ENCODE assay signal across 6 cellular contexts in the genomic region with DNA sequence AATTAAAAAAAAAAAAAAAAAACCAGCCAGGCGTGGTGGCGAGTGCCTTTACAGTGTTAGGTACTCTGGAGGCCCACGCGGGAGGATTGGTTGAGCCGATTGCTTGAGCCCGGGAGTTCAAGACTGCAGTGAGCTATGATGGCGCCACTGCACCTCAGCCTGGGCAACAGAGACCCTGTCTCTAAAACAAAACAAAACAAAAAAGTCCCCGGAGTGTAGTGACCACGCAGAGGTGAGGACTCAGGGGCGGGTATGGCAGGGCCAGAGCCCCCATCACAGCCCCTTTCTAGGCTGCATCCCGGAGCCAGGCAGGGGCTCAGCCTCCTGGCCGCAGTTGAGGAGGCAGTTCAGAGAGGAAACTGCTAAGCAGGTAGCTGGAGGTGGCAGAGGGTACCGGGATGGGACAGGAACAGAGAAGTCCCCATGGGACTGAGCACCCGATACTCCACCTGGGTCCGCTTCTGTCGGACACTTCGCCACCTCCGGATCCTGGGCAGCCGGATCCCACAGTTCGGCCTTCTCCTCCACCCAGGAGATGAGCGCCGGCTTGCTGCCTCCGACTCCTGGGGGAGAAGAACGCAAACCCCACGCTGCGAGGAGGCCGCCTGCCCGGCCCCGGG. TPM values are rescaled to one million over a fixed set of nuclear protein-coding genes. Genes with fewer than 3 reads are reported as not detected.
DNase-seq lines count a peak whose midpoint lies in the region; FAIRE-seq and TF ChIP-seq lines count a peak whose summit lies in the region.

No MANE protein-coding gene starts in this region.

- no peaks in the 10 kb centered on the region for H4K20me1 ChIP-seq in keratinocyte (ENCODE audit: control insufficient read depth, extremely low read depth, insufficient read depth, low read length)

- peak overlapping the region; percentile 97 for H3K4me2 ChIP-seq in keratinocyte (ENCODE audit: control insufficient read depth, extremely low read depth, insufficient read depth, low read depth, low read length)

- peaks cover 15% of the 10 kb centered on the region for H3K36me3 Mint-ChIP-seq in T-helper 2 cell treated with Interferon-gamma antibody and Interleukin-4, amounts not matched to agents 5 μg/mL and 100 μg/mL, for 36 hours (ENCODE audit: low read depth)

- H3K79me2 ChIP-seq in keratinocyte (ENCODE audit: control insufficient read depth, insufficient read depth, low read length) = peaks cover 11% of the 10 kb centered on the region

- dilution Hi-C loops in keratinocyte (cut with MboI; ENCODE audit: extremely low pct_ligation_motif_present, low sequenced_read_pairs) = no loop called here

- peak overlapping the region; percentile 91 for H3K27ac Mint-ChIP-seq in T-helper 2 cell treated with Interferon-gamma antibody and Interleukin-4, amounts not matched to agents 5 μg/mL and 100 μg/mL, for 36 hours

- peak overlapping the region; percentile 96 for H3K9ac ChIP-seq in keratinocyte (ENCODE audit: control insufficient read depth, extremely low read depth, insufficient read depth, low read length)

- no peaks in the 10 kb centered on the region for H3K27me3 Mint-ChIP-seq in T-helper 2 cell treated with Interferon-gamma antibody and Interleukin-4, amounts not matched to agents 5 μg/mL and 100 μg/mL, for 36 hours (ENCODE audit: low read depth)

- H3K27me3 ChIP-seq in keratinocyte (ENCODE audit: control insufficient read depth, extremely low read depth, insufficient read depth, low read length) = no peaks in the 10 kb centered on the region

- H3K9me1 ChIP-seq in keratinocyte (ENCODE audit: control insufficient read depth, extremely low read depth, insufficient read depth, low read length) = no peaks in the 10 kb centered on the region

- H3K36me3 ChIP-seq in keratinocyte (ENCODE audit: control insufficient read depth in 2 of 2, extremely low read depth in 1 of 2, insufficient read depth in 2 of 2, low read length in 2 of 2) = no peaks in the 10 kb centered on the region

- H3K4me1 Mint-ChIP-seq in T-helper 2 cell treated with Interferon-gamma antibody and Interleukin-4, amounts not matched to agents 5 μg/mL and 100 μg/mL, for 36 hours (ENCODE audit: low read depth) = peaks cover 35% of the 10 kb centered on the region

- H3K9me3 ChIP-seq in keratinocyte (ENCODE audit: control insufficient read depth, low read depth, low read length) = no peaks in the 10 kb centered on the region

- H3K4me3 Mint-ChIP-seq in T-helper 2 cell treated with Interferon-gamma antibody and Interleukin-4, amounts not matched to agents 5 μg/mL and 100 μg/mL, for 36 hours = peak overlapping the region; percentile 96

- peak overlapping the region; percentile 95 for H3K27ac ChIP-seq in keratinocyte (ENCODE audit: control insufficient read depth, insufficient read depth, low read length)

- H3K4me1 ChIP-seq in keratinocyte (ENCODE audit: control insufficient read depth, extremely low read depth, insufficient read depth, low read length) = peaks cover 13% of the 10 kb centered on the region

- peak; percentile 27 for DNase-seq in activated naive CD4-positive, alpha-beta T cell treated with Interleukin-2 at 50 U/mL for 16 hours
- DNase-seq in activated naive CD4-positive, alpha-beta T cell (lab: John Stamatoyannopoulos, UW) = no peak
- no peak for DNase-seq in T-helper 2 cell treated with Interferon-gamma antibody and Interleukin-4, amounts not matched to agents 5 μg/mL and 100 μg/mL, for 36 hours (ENCODE audit: low spot score)
- DNase-seq in keratinocyte (ENCODE audit: low read depth, low spot score) = no peak
- no peak for DNase-seq in KG1 (lab: John Stamatoyannopoulos, UW)
- DNase-seq in activated effector memory CD4-positive, alpha-beta T cell treated with Interleukin-2 at 50 U/mL for 16 hours = no peak

- no peaks in the 10 kb centered on the region for H3K9me3 Mint-ChIP-seq in T-helper 2 cell treated with Interferon-gamma antibody and Interleukin-4, amounts not matched to agents 5 μg/mL and 100 μg/mL, for 36 hours

- FAIRE-seq in keratinocyte (lab: Jason Lieb, UNC) = no peak

- H2AFZ ChIP-seq in keratinocyte (ENCODE audit: control insufficient read depth, low read length) = peak overlapping the region; percentile 97

- H3K4me3 ChIP-seq in keratinocyte (ENCODE audit: control insufficient read depth in 2 of 3, extremely low read depth in 1 of 3, insufficient read depth in 2 of 3, low read depth in 1 of 3, low read length in 3 of 3) = peak overlapping the region; percentile 52 to 95 (median 88)

- no peak for TF ChIP-seq CTCF in keratinocyte (optimal IDR thresholded peaks at IDR 0.05 in 1 of 3, IDR thresholded peaks at IDR 0.05 in 1 of 3, conservative IDR thresholded peaks at IDR 0.05 in 1 of 3; ENCODE audit: extremely low read depth in 1 of 3, insufficient read depth in 2 of 3, low read length in 3 of 3)

RNA-seq across cellular contexts. Expression of a gene that starts 0.8 kb away (rescaled TPM):
- polyA plus RNA-seq in keratinocyte = 2.2 to 4.3 TPM (median 2.7 TPM) in 3 replicates
- polyA plus RNA-seq in keratinocyte (2011; ENCODE audit: low read depth) = 0.42 TPM
- polyA plus RNA-seq in keratinocyte (2011; cell fraction: cytosol; rRNA removed) = 3.3 and 3.4 TPM in 2 replicates
- 3.2 and 4.3 TPM in 2 replicates for polyA plus RNA-seq in keratinocyte (2011; cell fraction: nucleus; rRNA removed)
- 1.4 and 2.8 TPM in 2 replicates for polyA plus RNA-seq in keratinocyte (2012; ENCODE audit: low replicate concordance)
- 1.4 to 2.5 TPM (median 1.8 TPM) in 3 replicates for polyA minus RNA-seq in keratinocyte
- polyA minus RNA-seq in keratinocyte (2011; cell fraction: cytosol; rRNA and poly(A)+ RNA removed) = 2.9 TPM
- polyA minus RNA-seq in keratinocyte (2011; cell fraction: nucleus; rRNA and poly(A)+ RNA removed) = 1.6 and 2.0 TPM in 2 replicates

RNA-seq across cellular contexts. Expression of a gene that starts 7.5 kb away (rescaled TPM):
- 10.9 to 16.6 TPM (median 13.7 TPM) in 3 replicates for polyA plus RNA-seq in keratinocyte
- 4.4 TPM for polyA plus RNA-seq in keratinocyte (2011; ENCODE audit: low read depth)
- 12.5 and 22.1 TPM in 2 replicates for polyA plus RNA-seq in keratinocyte (2011; cell fraction: cytosol; rRNA removed)
- 21.7 and 32.7 TPM in 2 replicates for polyA plus RNA-seq in keratinocyte (2011; cell fraction: nucleus; rRNA removed)
- polyA plus RNA-seq in keratinocyte (2012; ENCODE audit: low replicate concordance) = 17.2 and 19.4 TPM in 2 replicates
- 6.5 to 10.8 TPM (median 9.9 TPM) in 3 replicates for polyA minus RNA-seq in keratinocyte
- polyA minus RNA-seq in keratinocyte (2011; cell fraction: cytosol; rRNA and poly(A)+ RNA removed) = 26.9 TPM
- 10.2 and 10.3 TPM in 2 replicates for polyA minus RNA-seq in keratinocyte (2011; cell fraction: nucleus; rRNA and poly(A)+ RNA removed)

RNA-seq across cellular contexts. Expression of a gene that starts 24.3 kb away (rescaled TPM):
- polyA plus RNA-seq in keratinocyte = 1.6 to 2.3 TPM (median 1.6 TPM) in 3 replicates
- 0.31 TPM for polyA plus RNA-seq in keratinocyte (2011; ENCODE audit: low read depth)
- 1.3 and 1.5 TPM in 2 replicates for polyA plus RNA-seq in keratinocyte (2011; cell fraction: cytosol; rRNA removed)
- polyA plus RNA-seq in keratinocyte (2011; cell fraction: nucleus; rRNA removed) = 2.9 and 4.0 TPM in 2 replicates
- 1.7 and 2.8 TPM in 2 replicates for polyA plus RNA-seq in keratinocyte (2012; ENCODE audit: low replicate concordance)
- polyA minus RNA-seq in keratinocyte = 0.86 to 1.3 TPM (median 1.2 TPM) in 3 replicates
- 3.3 TPM for polyA minus RNA-seq in keratinocyte (2011; cell fraction: cytosol; rRNA and poly(A)+ RNA removed)
- 3.0 and 3.3 TPM in 2 replicates for polyA minus RNA-seq in keratinocyte (2011; cell fraction: nucleus; rRNA and poly(A)+ RNA removed)

RNA-seq across cellular contexts. Expression of a gene that starts 37.7 kb away (rescaled TPM):
- 3.8 to 4.9 TPM (median 4.3 TPM) in 3 replicates for polyA plus RNA-seq in keratinocyte
- polyA plus RNA-seq in keratinocyte (2011; ENCODE audit: low read depth) = 4.8 TPM
- polyA plus RNA-seq in keratinocyte (2011; cell fraction: cytosol; rRNA removed) = 1.9 and 5.0 TPM in 2 replicates
- 8.3 and 8.5 TPM in 2 replicates for polyA plus RNA-seq in keratinocyte (2011; cell fraction: nucleus; rRNA removed)
- 6.4 TPM in 2 replicates for polyA plus RNA-seq in keratinocyte (2012; ENCODE audit: low replicate concordance)
- polyA minus RNA-seq in keratinocyte = 0.35 to 2.5 TPM (median 1.4 TPM) in 3 replicates
- polyA minus RNA-seq in keratinocyte (2011; cell fraction: cytosol; rRNA and poly(A)+ RNA removed) = 3.1 TPM
- polyA minus RNA-seq in keratinocyte (2011; cell fraction: nucleus; rRNA and poly(A)+ RNA removed) = 2.6 and 3.1 TPM in 2 replicates

RNA-seq across cellular contexts. Expression of a gene that starts 51.6 kb away (rescaled TPM):
- polyA plus RNA-seq in keratinocyte = 3.4 to 4.6 TPM (median 4.1 TPM) in 3 replicates
- 2.4 TPM for polyA plus RNA-seq in keratinocyte (2011; ENCODE audit: low read depth)
- polyA plus RNA-seq in keratinocyte (2011; cell fraction: cytosol; rRNA removed) = 1.6 and 2.4 TPM in 2 replicates
- 12.7 and 13.0 TPM in 2 replicates for polyA plus RNA-seq in keratinocyte (2011; cell fraction: nucleus; rRNA removed)
- polyA plus RNA-seq in keratinocyte (2012; ENCODE audit: low replicate concordance) = 4.0 and 5.0 TPM in 2 replicates
- polyA minus RNA-seq in keratinocyte = 2.4 to 5.2 TPM (median 3.0 TPM) in 3 replicates
- polyA minus RNA-seq in keratinocyte (2011; cell fraction: cytosol; rRNA and poly(A)+ RNA removed) = 4.8 TPM
- polyA minus RNA-seq in keratinocyte (2011; cell fraction: nucleus; rRNA and poly(A)+ RNA removed) = 3.8 and 5.4 TPM in 2 replicates
